In the genomic region with DNA sequence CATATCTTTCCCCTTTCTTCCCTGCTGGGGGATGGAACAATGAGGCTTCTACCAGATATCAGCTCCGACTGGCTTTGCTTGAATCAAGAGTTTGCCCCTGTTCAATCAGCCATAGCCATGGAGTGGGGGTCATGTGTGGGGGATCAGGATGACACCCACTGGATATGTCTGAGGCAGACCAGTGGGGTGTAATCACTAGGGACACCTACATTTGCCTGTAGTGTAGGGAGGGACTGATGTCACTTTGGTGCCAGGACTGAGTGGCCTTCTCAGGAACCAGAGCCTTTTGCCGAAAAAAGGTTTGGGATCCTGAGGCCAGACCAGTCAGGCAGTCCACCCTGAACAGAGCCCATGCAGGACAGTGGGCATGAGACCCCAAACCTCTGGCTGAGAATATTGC, we compare ENCODE assay signal across 1 cellular context.
TF ChIP-seq lines count a peak whose summit lies in the region.

No MANE protein-coding gene starts in this region.

TF ChIP-seq in H1, 55 proteins besides CTCF, POLR2A, EP300 and RAD21:
- no peak for TF ChIP-seq RBBP5 (IDR thresholded peaks at IDR 0.05; ENCODE audit: borderline replicate concordance, low read depth, low read length)
- TF ChIP-seq YY1 (IDR thresholded peaks at IDR 0.05; ENCODE audit: low read depth, low read length), result no peak
- TF ChIP-seq SAP30 (IDR thresholded peaks at IDR 0.05; ENCODE audit: insufficient read depth, insufficient replicate concordance, low read length), result no peak
- TF ChIP-seq EZH2 (IDR thresholded peaks at IDR 0.05; ENCODE audit: low read depth, low read length, severe bottlenecking), result no peak
- no peak for TF ChIP-seq POLR2AphosphoS5 (IDR thresholded peaks at IDR 0.05; ENCODE audit: low read depth, low read length)
- TF ChIP-seq BACH1 (IDR thresholded peaks at IDR 0.05; ENCODE audit: low read length), result no peak
- TF ChIP-seq MAX (IDR thresholded peaks at IDR 0.05), result no peak
